In the genomic region with DNA sequence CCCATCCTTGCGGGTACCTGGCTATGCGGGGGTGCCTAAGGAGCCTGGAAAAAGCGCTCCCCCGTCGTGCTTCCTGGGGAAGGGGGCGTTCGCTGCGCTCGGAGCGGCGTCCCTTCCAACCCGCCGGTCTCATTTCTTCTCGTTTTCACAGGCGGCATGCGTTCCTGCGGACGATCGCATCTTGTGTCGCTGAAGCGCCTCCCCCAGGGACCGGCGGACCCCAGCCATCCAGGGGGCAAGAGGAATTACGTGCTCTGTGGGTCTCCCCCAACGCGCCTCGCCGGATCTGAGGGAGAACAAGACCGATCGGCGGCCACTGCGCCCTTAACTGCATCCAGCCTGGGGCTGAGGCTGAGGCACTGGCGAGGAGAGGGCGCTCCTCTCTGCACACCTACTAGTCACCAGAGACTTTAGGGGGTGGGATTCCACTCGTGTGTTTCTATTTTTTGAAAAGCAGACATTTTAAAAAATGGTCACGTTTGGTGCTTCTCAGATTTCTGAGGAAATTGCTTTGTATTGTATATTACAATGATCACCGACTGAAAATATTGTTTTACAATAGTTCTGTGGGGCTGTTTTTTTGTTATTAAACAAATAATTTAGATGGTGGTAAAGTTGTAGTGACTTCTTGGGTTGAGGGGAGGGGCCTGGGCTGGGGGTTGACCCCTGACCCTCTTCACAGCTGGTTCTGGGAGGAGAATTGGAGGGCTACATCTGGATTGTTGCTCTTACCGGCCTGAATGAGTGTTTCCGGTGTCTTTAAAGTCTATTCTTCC, we compare ENCODE assay signal across 1 cellular context.
TF ChIP-seq lines count a peak whose summit lies in the region.

No MANE protein-coding gene starts in this region.

TF ChIP-seq in HepG2, 621 proteins besides CTCF, POLR2A, EP300 and RAD21 (continues in another document):
- TF ChIP-seq BCLAF1 (IDR thresholded peaks at IDR 0.05) (no peak), NR2F6 (IDR thresholded peaks at IDR 0.05) (peak; percentile 95), NR2F6 (CRISPR knock-in tag; IDR thresholded peaks at IDR 0.05) (peak; percentile 84), HDAC6 (IDR thresholded peaks at IDR 0.05; ENCODE audit: low read depth, low read length) (peak; percentile 97), HNRNPL (IDR thresholded peaks at IDR 0.05; ENCODE audit: low read depth, low read length) (peak; percentile 95), GMEB2 (CRISPR knock-in tag; IDR thresholded peaks at IDR 0.05; ENCODE audit: low read depth) (no peak), ZSCAN29 (CRISPR knock-in tag; conservative IDR thresholded peaks at IDR 0.05) (peak; percentile 80; the same call in 1 of the 2 replicates), SYNCRIP (IDR thresholded peaks at IDR 0.05; ENCODE audit: insufficient read depth, low read depth, low read length) (no peak), ZNF446 (CRISPR knock-in tag; IDR thresholded peaks at IDR 0.05) (no peak), CBX5 (CRISPR knock-in tag; IDR thresholded peaks at IDR 0.05; ENCODE audit: borderline replicate concordance) (peak; percentile 55; the same call in 1 of the 2 replicates), ZNF7 (CRISPR knock-in tag; IDR thresholded peaks at IDR 0.05) (0 out of 2 replicates have a peak, but pooled peaks have one; percentile 11), ZNF546 (CRISPR knock-in tag; conservative IDR thresholded peaks at IDR 0.05) (0 out of 2 replicates have a peak, but pooled peaks have one; percentile 2), NCOA5 (CRISPR knock-in tag; IDR thresholded peaks at IDR 0.05) (peak; percentile 32; the same call in 1 of the 2 replicates), POLR2AphosphoS5 (IDR thresholded peaks at IDR 0.05; ENCODE audit: low read depth, low read length) (peak; percentile 73), SAP130 (CRISPR knock-in tag; IDR thresholded peaks at IDR 0.05; ENCODE audit: low read depth) (peak; percentile 22; the same call in 1 of the 2 replicates), ZNF687 (CRISPR knock-in tag; IDR thresholded peaks at IDR 0.05) (peak; percentile 17; the same call in 1 of the 2 replicates), TEF (CRISPR knock-in tag; IDR thresholded peaks at IDR 0.05) (peak; percentile 31; the same call in 1 of the 2 replicates), GABPA (IDR thresholded peaks at IDR 0.05; ENCODE audit: low read depth, low read length) (no peak), GABPA (CRISPR knock-in tag; IDR thresholded peaks at IDR 0.05; ENCODE audit: low read depth) (peak; percentile 33; the same call in 1 of the 2 replicates), ONECUT2 (CRISPR knock-in tag; IDR thresholded peaks at IDR 0.05) (peak; percentile 33; the same call in 1 of the 2 replicates), PTBP1 (IDR thresholded peaks at IDR 0.05; ENCODE audit: low read depth, low read length, poor library complexity, severe bottlenecking) (peak; percentile 84), ZFP41 (CRISPR knock-in tag; IDR thresholded peaks at IDR 0.05; ENCODE audit: borderline replicate concordance) (peak; percentile 69; the same call in 1 of the 2 replicates), JUN (CRISPR knock-in tag; IDR thresholded peaks at IDR 0.05) (no peak), TFAP4 (IDR thresholded peaks at IDR 0.05; ENCODE audit: borderline replicate concordance, low read depth) (peak; percentile 90), SKIL (CRISPR knock-in tag; IDR thresholded peaks at IDR 0.05; ENCODE audit: borderline replicate concordance) (peak; percentile 59; the same call in 1 of the 2 replicates), CENPX (CRISPR knock-in tag; IDR thresholded peaks at IDR 0.05) (no peak)
- TF ChIP-seq, protein P1, sequence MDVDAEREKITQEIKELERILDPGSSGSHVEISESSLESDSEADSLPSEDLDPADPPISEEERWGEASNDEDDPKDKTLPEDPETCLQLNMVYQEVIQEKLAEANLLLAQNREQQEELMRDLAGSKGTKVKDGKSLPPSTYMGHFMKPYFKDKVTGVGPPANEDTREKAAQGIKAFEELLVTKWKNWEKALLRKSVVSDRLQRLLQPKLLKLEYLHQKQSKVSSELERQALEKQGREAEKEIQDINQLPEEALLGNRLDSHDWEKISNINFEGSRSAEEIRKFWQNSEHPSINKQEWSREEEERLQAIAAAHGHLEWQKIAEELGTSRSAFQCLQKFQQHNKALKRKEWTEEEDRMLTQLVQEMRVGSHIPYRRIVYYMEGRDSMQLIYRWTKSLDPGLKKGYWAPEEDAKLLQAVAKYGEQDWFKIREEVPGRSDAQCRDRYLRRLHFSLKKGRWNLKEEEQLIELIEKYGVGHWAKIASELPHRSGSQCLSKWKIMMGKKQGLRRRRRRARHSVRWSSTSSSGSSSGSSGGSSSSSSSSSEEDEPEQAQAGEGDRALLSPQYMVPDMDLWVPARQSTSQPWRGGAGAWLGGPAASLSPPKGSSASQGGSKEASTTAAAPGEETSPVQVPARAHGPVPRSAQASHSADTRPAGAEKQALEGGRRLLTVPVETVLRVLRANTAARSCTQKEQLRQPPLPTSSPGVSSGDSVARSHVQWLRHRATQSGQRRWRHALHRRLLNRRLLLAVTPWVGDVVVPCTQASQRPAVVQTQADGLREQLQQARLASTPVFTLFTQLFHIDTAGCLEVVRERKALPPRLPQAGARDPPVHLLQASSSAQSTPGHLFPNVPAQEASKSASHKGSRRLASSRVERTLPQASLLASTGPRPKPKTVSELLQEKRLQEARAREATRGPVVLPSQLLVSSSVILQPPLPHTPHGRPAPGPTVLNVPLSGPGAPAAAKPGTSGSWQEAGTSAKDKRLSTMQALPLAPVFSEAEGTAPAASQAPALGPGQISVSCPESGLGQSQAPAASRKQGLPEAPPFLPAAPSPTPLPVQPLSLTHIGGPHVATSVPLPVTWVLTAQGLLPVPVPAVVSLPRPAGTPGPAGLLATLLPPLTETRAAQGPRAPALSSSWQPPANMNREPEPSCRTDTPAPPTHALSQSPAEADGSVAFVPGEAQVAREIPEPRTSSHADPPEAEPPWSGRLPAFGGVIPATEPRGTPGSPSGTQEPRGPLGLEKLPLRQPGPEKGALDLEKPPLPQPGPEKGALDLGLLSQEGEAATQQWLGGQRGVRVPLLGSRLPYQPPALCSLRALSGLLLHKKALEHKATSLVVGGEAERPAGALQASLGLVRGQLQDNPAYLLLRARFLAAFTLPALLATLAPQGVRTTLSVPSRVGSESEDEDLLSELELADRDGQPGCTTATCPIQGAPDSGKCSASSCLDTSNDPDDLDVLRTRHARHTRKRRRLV (CRISPR knock-in tag; IDR thresholded peaks at IDR 0.05): peak; percentile 62; the same call in 1 of the 2 replicates
- TF ChIP-seq, protein P2, sequence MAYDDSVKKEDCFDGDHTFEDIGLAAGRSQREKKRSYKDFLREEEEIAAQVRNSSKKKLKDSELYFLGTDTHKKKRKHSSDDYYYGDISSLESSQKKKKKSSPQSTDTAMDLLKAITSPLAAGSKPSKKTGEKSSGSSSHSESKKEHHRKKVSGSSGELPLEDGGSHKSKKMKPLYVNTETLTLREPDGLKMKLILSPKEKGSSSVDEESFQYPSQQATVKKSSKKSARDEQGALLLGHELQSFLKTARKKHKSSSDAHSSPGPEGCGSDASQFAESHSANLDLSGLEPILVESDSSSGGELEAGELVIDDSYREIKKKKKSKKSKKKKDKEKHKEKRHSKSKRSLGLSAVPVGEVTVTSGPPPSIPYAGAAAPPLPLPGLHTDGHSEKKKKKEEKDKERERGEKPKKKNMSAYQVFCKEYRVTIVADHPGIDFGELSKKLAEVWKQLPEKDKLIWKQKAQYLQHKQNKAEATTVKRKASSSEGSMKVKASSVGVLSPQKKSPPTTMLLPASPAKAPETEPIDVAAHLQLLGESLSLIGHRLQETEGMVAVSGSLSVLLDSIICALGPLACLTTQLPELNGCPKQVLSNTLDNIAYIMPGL (CRISPR knock-in tag; IDR thresholded peaks at IDR 0.05; ENCODE audit: borderline replicate concordance in 1 of 2, low read depth in 1 of 2): peak in 1 of 2 experiments; percentile 42; a peak in 2 of 4 replicates
- TF ChIP-seq, protein P3, sequence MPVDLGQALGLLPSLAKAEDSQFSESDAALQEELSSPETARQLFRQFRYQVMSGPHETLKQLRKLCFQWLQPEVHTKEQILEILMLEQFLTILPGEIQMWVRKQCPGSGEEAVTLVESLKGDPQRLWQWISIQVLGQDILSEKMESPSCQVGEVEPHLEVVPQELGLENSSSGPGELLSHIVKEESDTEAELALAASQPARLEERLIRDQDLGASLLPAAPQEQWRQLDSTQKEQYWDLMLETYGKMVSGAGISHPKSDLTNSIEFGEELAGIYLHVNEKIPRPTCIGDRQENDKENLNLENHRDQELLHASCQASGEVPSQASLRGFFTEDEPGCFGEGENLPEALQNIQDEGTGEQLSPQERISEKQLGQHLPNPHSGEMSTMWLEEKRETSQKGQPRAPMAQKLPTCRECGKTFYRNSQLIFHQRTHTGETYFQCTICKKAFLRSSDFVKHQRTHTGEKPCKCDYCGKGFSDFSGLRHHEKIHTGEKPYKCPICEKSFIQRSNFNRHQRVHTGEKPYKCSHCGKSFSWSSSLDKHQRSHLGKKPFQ (CRISPR knock-in tag; IDR thresholded peaks at IDR 0.05; ENCODE audit: insufficient replicate concordance): peak; percentile 76
